Comparison of ENCODE assay signal across 16 cellular contexts in the genomic region with DNA sequence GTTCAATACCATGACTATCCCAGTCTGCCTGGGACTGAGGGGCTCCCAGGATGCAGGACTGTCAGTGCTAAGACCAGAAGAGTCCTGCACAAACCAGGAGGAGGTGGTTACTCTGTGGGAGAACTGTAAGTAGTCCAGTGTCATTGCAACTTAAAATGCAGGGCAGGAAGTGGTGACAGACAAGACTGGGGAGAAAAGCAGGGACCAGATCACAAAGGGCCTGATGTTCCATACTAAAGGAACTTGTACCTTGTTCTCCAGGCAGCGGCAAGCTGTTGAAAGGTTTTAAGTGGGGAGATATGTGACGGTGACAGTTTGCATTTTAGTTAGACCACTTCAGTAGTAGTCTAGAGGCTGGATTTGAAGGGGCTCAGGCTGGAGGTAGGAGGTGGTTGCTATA.
DNase-seq lines count a peak whose midpoint lies in the region; ATAC-seq, FAIRE-seq and TF ChIP-seq lines count a peak whose summit lies in the region.
"Had no signal": no experiment of that assay in that cellular context is flagged by ENCODE, and none has a peak within 500 bp of the region (broad histone marks: within the 10 kb centered on the region; RNA-seq: fewer than 3 reads in every experiment).

No MANE protein-coding gene starts in this region.

- H3K4me1 Mint-ChIP-seq in T-helper 17 cell (peaks cover 7% of the 10 kb centered on the region), endothelial cell (ENCODE audit: unreplicated experiment) (no peaks in the 10 kb centered on the region)

- DNase-seq in DND-41 (peak; percentile 10), GM19239 (ENCODE audit: insufficient read length, low spot score) (no peak), T-helper 17 cell (no peak), endothelial cell (ENCODE audit: low spot score) (no peak), pons (ENCODE audit: low spot score) (no peak), Kasumi-1 (lab: John Stamatoyannopoulos, UW) (no peak)
- DNase-seq in stimulated activated CD4-positive, alpha-beta T cell treated with anti-CD3 and anti-CD28 coated beads, Interleukin-2, amount 100 ng/mL, for 24 hours, result no peak
- DNase-seq: HCEC 1CT, NCI-H1105, NCI-H1694, NCI-H510A treated with DMSO at 0.1 percent for 48 hours, NCI-H82, SK-N-SH had no signal

- no peaks in the 10 kb centered on the region for H4K20me1 ChIP-seq in DND-41 (ENCODE audit: insufficient read depth, low read length)

- H3K36me3 Mint-ChIP-seq in T-helper 17 cell (ENCODE audit: low read depth) (no peaks in the 10 kb centered on the region), endothelial cell (ENCODE audit: low read depth, unreplicated experiment) (no peaks in the 10 kb centered on the region)

- TF ChIP-seq CTCF in DND-41 (IDR thresholded peaks at IDR 0.05; ENCODE audit: borderline replicate concordance, extremely low read depth, low read length, poor library complexity, severe bottlenecking) (no peak), endothelial cell (IDR thresholded peaks at IDR 0.05; ENCODE audit: unreplicated experiment) (no peak)

- peak overlapping the region; percentile 23; the same call in 1 of the 2 replicates for H3K9ac ChIP-seq in DND-41 (ENCODE audit: low read depth, low read length)
- H3K9ac ChIP-seq: SK-N-SH had no signal

- no peaks in the 10 kb centered on the region for H3K79me2 ChIP-seq in DND-41 (ENCODE audit: insufficient read depth, low read length)

- H3K27me3 Mint-ChIP-seq in T-helper 17 cell (no peaks in the 10 kb centered on the region), endothelial cell (ENCODE audit: unreplicated experiment) (no peaks in the 10 kb centered on the region)

- peaks cover 12% of the 10 kb centered on the region for H3K4me1 ChIP-seq in DND-41 (ENCODE audit: insufficient read depth, low read length)

- H3K27me3 ChIP-seq in DND-41 (ENCODE audit: insufficient read depth, low read length, poor library complexity), result no peaks in the 10 kb centered on the region

- peak; percentile 11 for FAIRE-seq in GM19239 (lab: Jason Lieb, UNC)
- FAIRE-seq: K562 had no signal

- H3K4me3 Mint-ChIP-seq in T-helper 17 cell (no peak overlapping the region), endothelial cell (ENCODE audit: unreplicated experiment) (no peak overlapping the region)

- ATAC-seq in DND-41 (ENCODE audit: insufficient read depth, low read depth) (peak; percentile 78), T-helper 17 cell (no peak)
- ATAC-seq: K562, Panc1 had no signal

- no peak overlapping the region for H3K4me2 ChIP-seq in DND-41 (ENCODE audit: insufficient read depth, low read length)
- H3K4me2 ChIP-seq: SK-N-SH had no signal

- no peaks in the 10 kb centered on the region for H3K9me3 Mint-ChIP-seq in endothelial cell (ENCODE audit: unreplicated experiment)

- H3K27ac Mint-ChIP-seq in T-helper 17 cell (peak overlapping the region; percentile 77), endothelial cell (ENCODE audit: unreplicated experiment) (peak overlapping the region; percentile 6)

- no peak overlapping the region for H3K4me3 ChIP-seq in DND-41 (ENCODE audit: low read depth in 1 of 2, low read length in 2 of 2)
- H3K4me3 ChIP-seq: K562 had no signal

- H2AFZ ChIP-seq in DND-41 (ENCODE audit: low read depth, low read length), result no peak overlapping the region

- H3K9me3 ChIP-seq in DND-41 (ENCODE audit: insufficient read depth, low read length, severe bottlenecking), result no peaks in the 10 kb centered on the region
- no peaks in the 10 kb centered on the region for H3K9me3 ChIP-seq in T-helper 17 cell (ENCODE audit: control insufficient read depth, low read length, poor library complexity, severe bottlenecking)
- H3K9me3 ChIP-seq: SK-N-SH had no signal

- H3K36me3 ChIP-seq in DND-41 (ENCODE audit: insufficient read depth, low read length), result no peaks in the 10 kb centered on the region

- peak overlapping the region; percentile 62 for H3K27ac ChIP-seq in DND-41 (ENCODE audit: low read length)
- H3K27ac ChIP-seq: C4-2B had no signal
